Comparison of ENCODE assay signal across 1 cellular context in the genomic region with DNA sequence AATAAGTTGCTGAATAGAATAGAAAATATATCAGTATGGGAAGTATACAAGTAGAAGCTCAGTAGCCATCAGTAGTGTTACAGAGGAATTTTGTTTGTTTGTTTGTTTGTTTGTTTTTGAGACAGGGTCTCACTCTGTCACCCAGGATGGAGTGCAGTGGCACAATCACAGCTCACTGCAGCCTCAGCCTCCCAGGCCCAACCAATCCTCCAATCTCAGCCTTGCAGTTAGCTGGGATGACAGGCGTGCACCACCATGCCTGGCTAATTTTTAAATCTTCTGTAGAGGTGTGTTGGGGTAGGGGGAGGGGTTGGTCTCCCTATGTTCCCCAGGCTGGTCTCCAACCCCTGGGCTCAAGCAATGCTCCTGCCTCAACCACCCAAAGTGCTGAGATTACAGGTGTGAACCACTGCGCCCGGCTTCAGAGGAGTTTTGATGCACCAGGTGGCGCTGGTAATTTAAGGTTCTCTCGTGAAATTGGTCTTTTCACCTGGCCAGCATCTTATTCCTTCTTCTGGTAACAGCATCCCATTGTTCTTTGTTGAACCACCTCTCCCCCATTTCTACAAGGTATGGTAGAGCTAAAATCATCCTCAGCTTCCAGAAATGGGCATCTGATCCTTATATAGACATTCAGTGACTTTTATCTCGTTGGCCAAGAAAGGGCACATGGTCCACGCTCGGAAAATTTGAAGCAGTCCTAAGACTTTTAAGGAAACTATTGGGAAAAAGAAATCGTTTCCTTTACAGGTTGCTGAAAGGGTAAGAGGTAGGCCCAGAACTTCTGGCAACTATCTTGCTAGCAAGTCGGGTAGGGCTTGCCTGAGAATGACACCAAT.
TF ChIP-seq lines count a peak whose summit lies in the region.

No MANE protein-coding gene starts in this region.

TF ChIP-seq in GM12878, 131 proteins besides CTCF, POLR2A, EP300 and RAD21 (continued from another document):
- TF ChIP-seq MYC (IDR thresholded peaks at IDR 0.05; ENCODE audit: insufficient read depth, insufficient read length, insufficient replicate concordance, low read length, severe bottlenecking) (no peak), YY1 (IDR thresholded peaks at IDR 0.05; ENCODE audit: low read depth, low read length) (peak; percentile 72), ZNF24 (IDR thresholded peaks at IDR 0.05) (no peak), SUPT20H (IDR thresholded peaks at IDR 0.05; ENCODE audit: borderline replicate concordance, control insufficient read depth, low read depth, low read length) (no peak), CREB1 (IDR thresholded peaks at IDR 0.05; ENCODE audit: low read depth) (no peak)
